ENCODE assay signal across 30 cellular contexts in the genomic region with DNA sequence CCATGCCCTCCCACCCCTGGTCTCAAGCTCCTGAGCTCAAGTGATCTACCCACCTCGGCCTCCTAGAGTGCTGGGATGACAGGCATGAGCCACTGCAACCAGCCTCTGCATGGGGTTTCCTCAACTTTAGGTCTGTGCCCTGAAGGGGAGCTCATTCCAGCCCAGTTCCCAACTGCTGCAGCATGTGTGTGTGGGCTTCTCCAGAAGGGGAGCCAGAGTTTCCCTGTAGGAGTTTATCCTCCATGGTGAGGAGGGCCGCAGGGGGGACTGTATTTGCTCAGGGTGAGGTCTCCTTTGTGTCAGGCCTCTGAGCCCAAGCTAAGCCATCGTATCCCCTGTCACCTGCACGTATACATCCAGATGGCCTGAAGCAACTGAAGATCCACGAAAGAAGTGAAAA.
"Had no signal": no experiment of that assay in that cellular context is flagged by ENCODE, and none has a peak within 500 bp of the region (broad histone marks: within the 10 kb centered on the region; RNA-seq: fewer than 3 reads in every experiment).

No MANE protein-coding gene starts in this region.

- H3K36me3 ChIP-seq: adrenal gland, gastrocnemius medialis had no signal

- H3K9me3 ChIP-seq: body of pancreas, gastrocnemius medialis had no signal

- H3K27ac Mint-ChIP-seq: activated CD4-positive, alpha-beta memory T cell treated with anti-CD3 and anti-CD28 coated beads, Interleukin-2, amount 10 ng/mL, durations not matched to agents 7 days and 5 days; activated CD4-positive, alpha-beta T cell treated with anti-CD3 and anti-CD28 coated beads, Interleukin-2, amount 10 ng/mL, durations not matched to agents 7 days and 5 days; activated naive CD4-positive, alpha-beta T cell treated with anti-CD3 and anti-CD28 coated beads for 36 hours; activated naive CD4-positive, alpha-beta T cell treated with anti-CD3 and anti-CD28 coated beads, Interleukin-2, amount 50 U/mL, for 24 hours; activated naive CD8-positive, alpha-beta T cell treated with anti-CD3 and anti-CD28 coated beads for 36 hours; activated naive CD8-positive, alpha-beta T cell treated with anti-CD3 and anti-CD28 coated beads, Interleukin-2, amount 50 U/mL, for 24 hours; activated T-helper 17 cell treated with anti-CD3 and anti-CD28 coated beads, Interleukin-2, amount 50 U/mL, for 72 hours; dendritic cell treated with granulocyte-macrophage colony-stimulating factor and Interleukin-4, amounts not matched to agents 40 ng/mL and 50 ng/mL, for 4 days had no signal

- ATAC-seq: activated naive CD8-positive, alpha-beta T cell treated with anti-CD3 and anti-CD28 coated beads, Interleukin-2, amount 50 U/mL, for 24 hours; activated T-cell treated with anti-CD3 and anti-CD28 coated beads, Interleukin-2, amount 50 U/mL, for 4 hours; activated T-helper 17 cell treated with anti-CD3 and anti-CD28 coated beads, Interleukin-2, amount 50 U/mL, for 72 hours; body of pancreas; foreskin keratinocyte; gastrocnemius medialis; heart left ventricle had no signal

- H3K27me3 ChIP-seq: adrenal gland, body of pancreas, cardiac muscle cell, dorsolateral prefrontal cortex, esophagus muscularis mucosa, foreskin keratinocyte, gastrocnemius medialis, heart left ventricle had no signal

- H3K27ac ChIP-seq: adrenal gland, body of pancreas, cardiac muscle cell, coronary artery, dorsolateral prefrontal cortex, esophagus muscularis mucosa, foreskin keratinocyte, gastrocnemius medialis, heart left ventricle had no signal

- H3K4me3 ChIP-seq: adrenal gland, body of pancreas, cardiac muscle cell, coronary artery, dorsolateral prefrontal cortex, esophagus muscularis mucosa, gastrocnemius medialis, heart left ventricle had no signal

- H3K27me3 Mint-ChIP-seq: activated CD4-positive, alpha-beta memory T cell treated with anti-CD3 and anti-CD28 coated beads, Interleukin-2, amount 10 ng/mL, durations not matched to agents 7 days and 5 days; activated CD4-positive, alpha-beta T cell treated with anti-CD3 and anti-CD28 coated beads, Interleukin-2, amount 10 ng/mL, durations not matched to agents 7 days and 5 days; activated naive CD8-positive, alpha-beta T cell treated with anti-CD3 and anti-CD28 coated beads for 36 hours; activated naive CD8-positive, alpha-beta T cell treated with anti-CD3 and anti-CD28 coated beads, Interleukin-2, amount 50 U/mL, for 24 hours; dendritic cell treated with granulocyte-macrophage colony-stimulating factor and Interleukin-4, amounts not matched to agents 40 ng/mL and 50 ng/mL, for 4 days had no signal

- H3K4me3 Mint-ChIP-seq: activated CD4-positive, alpha-beta memory T cell treated with anti-CD3 and anti-CD28 coated beads, Interleukin-2, amount 10 ng/mL, durations not matched to agents 7 days and 5 days; activated CD4-positive, alpha-beta T cell treated with anti-CD3 and anti-CD28 coated beads, Interleukin-2, amount 10 ng/mL, durations not matched to agents 7 days and 5 days; activated naive CD4-positive, alpha-beta T cell treated with anti-CD3 and anti-CD28 coated beads for 36 hours; activated naive CD4-positive, alpha-beta T cell treated with anti-CD3 and anti-CD28 coated beads, Interleukin-2, amount 50 U/mL, for 24 hours; activated naive CD8-positive, alpha-beta T cell treated with anti-CD3 and anti-CD28 coated beads for 36 hours; activated naive CD8-positive, alpha-beta T cell treated with anti-CD3 and anti-CD28 coated beads, Interleukin-2, amount 50 U/mL, for 24 hours; activated T-cell treated with anti-CD3 and anti-CD28 coated beads, Interleukin-2, amount 50 U/mL, for 4 hours; activated T-helper 17 cell treated with anti-CD3 and anti-CD28 coated beads, Interleukin-2, amount 50 U/mL, for 72 hours; central memory CD8-positive, alpha-beta T cell; dendritic cell treated with granulocyte-macrophage colony-stimulating factor and Interleukin-4, amounts not matched to agents 40 ng/mL and 50 ng/mL, for 4 days had no signal

- H3K4me1 Mint-ChIP-seq: activated naive CD4-positive, alpha-beta T cell treated with anti-CD3 and anti-CD28 coated beads, Interleukin-2, amount 50 U/mL, for 24 hours; activated naive CD8-positive, alpha-beta T cell treated with anti-CD3 and anti-CD28 coated beads for 36 hours; activated naive CD8-positive, alpha-beta T cell treated with anti-CD3 and anti-CD28 coated beads, Interleukin-2, amount 50 U/mL, for 24 hours; activated T-helper 17 cell treated with anti-CD3 and anti-CD28 coated beads, Interleukin-2, amount 50 U/mL, for 72 hours; central memory CD8-positive, alpha-beta T cell had no signal

- DNase-seq: activated CD4-positive, alpha-beta memory T cell treated with anti-CD3 and anti-CD28 coated beads, Interleukin-2, amount 10 ng/mL, durations not matched to agents 7 days and 5 days; activated CD4-positive, alpha-beta T cell treated with anti-CD3 and anti-CD28 coated beads for 1 hour; activated CD4-positive, alpha-beta T cell treated with anti-CD3 and anti-CD28 coated beads for 4 hours; activated CD4-positive, alpha-beta T cell treated with anti-CD3 and anti-CD28 coated beads, Interleukin-2, amount 10 ng/mL, durations not matched to agents 7 days and 5 days; activated CD4-positive, alpha-beta T cell treated with anti-CD3 and anti-CD28 coated beads, Interleukin-2, amount 50 U/mL, for 4 hours; activated CD8-positive, alpha-beta memory T cell treated with anti-CD3 and anti-CD28 coated beads, Interleukin-2, amount 50 U/mL, for 48 hours; activated effector memory CD4-positive, alpha-beta T cell treated with Interleukin-2 at 50 U/mL for 16 hours; activated gamma-delta T cell treated with Interleukin-2 at 50 U/mL for 16 hours; activated naive CD4-positive, alpha-beta T cell treated with anti-CD3 and anti-CD28 coated beads for 36 hours; activated naive CD8-positive, alpha-beta T cell treated with anti-CD3 and anti-CD28 coated beads for 36 hours; activated naive CD8-positive, alpha-beta T cell treated with anti-CD3 and anti-CD28 coated beads, Interleukin-2, amount 50 U/mL, for 24 hours; activated T-cell treated with anti-CD3 and anti-CD28 coated beads, Interleukin-2, amount 50 U/mL, for 4 hours; adrenal gland; amygdala; body of pancreas; dorsolateral prefrontal cortex; effector memory CD4-positive, alpha-beta T cell; erythroblast; foreskin keratinocyte; gastrocnemius medialis; glutamatergic neuron; heart left ventricle; T-helper 2 cell had no signal

- H3K4me1 ChIP-seq: adrenal gland, body of pancreas, esophagus muscularis mucosa, foreskin keratinocyte, gastrocnemius medialis, heart left ventricle had no signal
